In genomic region chr1:13935336-13935735, GRCh38 we compare ENCODE assay signal across 23 cellular contexts.
DNase-seq lines count a peak whose midpoint lies in the region; ATAC-seq, FAIRE-seq and TF ChIP-seq lines count a peak whose summit lies in the region.
"Had no signal": no experiment of that assay in that cellular context is flagged by ENCODE, and none has a peak within 500 bp of the region (broad histone marks: within the 10 kb centered on the region; RNA-seq: fewer than 3 reads in every experiment).

No MANE protein-coding gene starts in this region.

- ATAC-seq in GM21737 (IDR thresholded peaks at IDR 0.05; ENCODE audit: unreplicated experiment) = no peak
- no peak for ATAC-seq in stimulated activated naive CD8-positive, alpha-beta T cell treated with anti-CD3 and anti-CD28 coated beads, Interleukin-15, Interleukin-2, amounts not matched to agents 100 U/mL and 50 U/mL, for 24 hours
- ATAC-seq: effector memory CD8-positive, alpha-beta T cell; left lobe of liver had no signal

- no peaks in the 10 kb centered on the region for H3K9me3 ChIP-seq in A673 (ENCODE audit: low read depth, low read length, poor library complexity, severe bottlenecking)
- H3K9me3 ChIP-seq: BLaER1, sigmoid colon, tibial nerve had no signal

- H3K4me1 ChIP-seq in A673 (ENCODE audit: insufficient read depth, low read length, poor library complexity, severe bottlenecking) = no peaks in the 10 kb centered on the region
- H3K4me1 ChIP-seq: BLaER1, sigmoid colon, tibial nerve had no signal

- POLR2A ChIA-PET in A673 (lab: Charles Lee; ENCODE audit: low non-redundant PET) = no interaction called here

- no peak overlapping the region for H3K27ac ChIP-seq in A673 (ENCODE audit: low read depth, low read length, poor library complexity, severe bottlenecking)
- H3K27ac ChIP-seq: BLaER1, sigmoid colon, tibial nerve had no signal

- intact Hi-C loops in A673 (cut with micrococcal nuclease; ENCODE audit: unreplicated experiment) = no loop called here

- BruUV-seq in A673 (replicated peaks; lab: Mats Ljungman, UMichigan) = no TSS peak

- FAIRE-seq in GM12892 (lab: Jason Lieb, UNC) = no peak
- FAIRE-seq: GM19239, H1 had no signal

- TF ChIP-seq CTCF in A673 (conservative IDR thresholded peaks at IDR 0.05; ENCODE audit: low read depth, low read length) = no peak

- no peak for TF ChIP-seq POLR2A in GM12892 (IDR thresholded peaks at IDR 0.05; ENCODE audit: low read depth, low read length)

- no peak overlapping the region for H3K4me3 ChIP-seq in A673 (ENCODE audit: low read depth, low read length, poor library complexity, severe bottlenecking)
- H3K4me3 ChIP-seq: BLaER1, sigmoid colon, tibial nerve had no signal

- CTCF ChIA-PET in A673 (lab: Charles Lee) = no interaction called here

- H3K36me3 ChIP-seq in A673 (ENCODE audit: insufficient read depth, low read length, poor library complexity, severe bottlenecking) = no peaks in the 10 kb centered on the region
- H3K36me3 ChIP-seq: BLaER1, sigmoid colon, tibial nerve had no signal

- DNase-seq in A673 (ENCODE audit: low spot score) = peak; percentile 48
- peak; percentile 74 for DNase-seq in DMS153 treated with DMSO at 0.1 percent for 48 hours (lab: John Stamatoyannopoulos, UW; ENCODE audit: unreplicated experiment)
- peak; percentile 69 for DNase-seq in NCI-H187 treated with DMSO at 0.1 percent for 48 hours (lab: John Stamatoyannopoulos, UW)
- DNase-seq in NCI-H345 treated with DMSO at 0.1 percent for 48 hours (lab: John Stamatoyannopoulos, UW; ENCODE audit: unreplicated experiment) = peak; percentile 95
- no peak for DNase-seq in stimulated activated CD4-positive, alpha-beta T cell treated with anti-CD3 and anti-CD28 coated beads, Interleukin-4, amount 100 ng/mL, for 1 hour
- DNase-seq in stimulated activated naive CD8-positive, alpha-beta T cell treated with anti-CD3 and anti-CD28 coated beads, Interleukin-15, Interleukin-2, amounts not matched to agents 100 U/mL and 50 U/mL, for 24 hours = no peak
- DNase-seq in GM12892 (ENCODE audit: insufficient read length) = no peak
- DNase-seq: activated CD4-positive, alpha-beta memory T cell treated with anti-CD3 and anti-CD28 coated beads, Interleukin-2, amount 10 ng/mL, durations not matched to agents 7 days and 5 days; activated CD8-positive, alpha-beta memory T cell treated with anti-CD3 and anti-CD28 coated beads, Interleukin-2, amount 50 U/mL, for 4 hours; activated naive CD4-positive, alpha-beta T cell; central memory CD4-positive, alpha-beta T cell; effector memory CD8-positive, alpha-beta T cell; erythroblast; NCI-H2081 treated with DMSO at 0.1 percent for 48 hours; Right ventricle myocardium superior; sigmoid colon; stimulated activated CD4-positive, alpha-beta T cell treated with anti-CD3 and anti-CD28 coated beads, Interleukin-4, amount 100 ng/mL, for 4 hours had no signal

- H3K27me3 ChIP-seq in A673 (replicated peaks; ENCODE audit: insufficient read depth, low read depth, low read length, poor library complexity) = no peaks in the 10 kb centered on the region
- H3K27me3 ChIP-seq: BLaER1, sigmoid colon, tibial nerve had no signal

Comparison
In these comparisons a context has a peak if more than half of its experiments do, and no peak if none do; other contexts are left out.
1. DNase-seq: peak in A673 (single experiment), DMS153 treated with DMSO at 0.1 percent for 48 hours (single experiment), NCI-H187 treated with DMSO at 0.1 percent for 48 hours (single experiment) and NCI-H345 treated with DMSO at 0.1 percent for 48 hours (single experiment); none in stimulated activated CD4-positive, alpha-beta T cell treated with anti-CD3 and anti-CD28 coated beads, Interleukin-4, amount 100 ng/mL, for 1 hour (single experiment), stimulated activated naive CD8-positive, alpha-beta T cell treated with anti-CD3 and anti-CD28 coated beads, Interleukin-15, Interleukin-2, amounts not matched to agents 100 U/mL and 50 U/mL, for 24 hours (single experiment) and GM12892 (single experiment).